Comparison of ENCODE assay signal across 27 cellular contexts in genomic region chr2:186934420-186934819, GRCh38.
"Had no signal": no experiment of that assay in that cellular context is flagged by ENCODE, and none has a peak within 500 bp of the region (broad histone marks: within the 10 kb centered on the region; RNA-seq: fewer than 3 reads in every experiment).

No MANE protein-coding gene starts in this region.

- H3K27ac ChIP-seq: left lung, ovary, right atrium auricular region, right lobe of liver, stomach, testis, thyroid gland, transverse colon, upper lobe of left lung, vagina had no signal

- H3K4me1 Mint-ChIP-seq: naive thymus-derived CD4-positive, alpha-beta T cell; neural crest cell; stimulated activated naive B cell treated with anti-CD40 and anti-IgM and Interleukin-4, amounts not matched to agents 10 μg/mL and 1 μg/mL and 100 μg/mL, for 72 hours had no signal

- H3K4me1 ChIP-seq: left lung, right atrium auricular region, right lobe of liver, testis, thyroid gland, transverse colon, upper lobe of left lung, vagina had no signal

- H3K4me3 Mint-ChIP-seq: mesothelial cell of epicardium; naive thymus-derived CD4-positive, alpha-beta T cell; natural killer cell treated with Interleukin-12 subunit alpha and Interleukin-12 subunit beta and Interleukin-15 and Interleukin-18, amount 100 ng/mL, for 72 hours; neural crest cell; stimulated activated naive B cell treated with anti-CD40 and anti-IgM and Interleukin-4, amounts not matched to agents 10 μg/mL and 1 μg/mL and 100 μg/mL, for 72 hours had no signal

- H3K9me3 Mint-ChIP-seq: neural crest cell; stimulated activated naive B cell treated with anti-CD40 and anti-IgM and Interleukin-4, amounts not matched to agents 10 μg/mL and 1 μg/mL and 100 μg/mL, for 72 hours had no signal

- ATAC-seq: left cardiac atrium; left lung; naive thymus-derived CD4-positive, alpha-beta T cell; natural killer cell treated with Interleukin-12 subunit alpha and Interleukin-12 subunit beta and Interleukin-15 and Interleukin-18, amount 100 ng/mL, for 72 hours; right lobe of liver; stimulated activated naive B cell treated with anti-CD40 and anti-IgM and Interleukin-4, amounts not matched to agents 10 μg/mL and 1 μg/mL and 100 μg/mL, for 72 hours; stimulated activated naive CD8-positive, alpha-beta T cell treated with anti-CD3 and anti-CD28 coated beads, Interleukin-15, Interleukin-2, amounts not matched to agents 100 U/mL and 50 U/mL, for 24 hours had no signal

- H3K9me3 ChIP-seq: left lung, ovary, right atrium auricular region, right lobe of liver, stomach, testis, thyroid gland, transverse colon, upper lobe of left lung, vagina had no signal

- H3K4me3 ChIP-seq: left lung, lung, ovary, right atrium auricular region, right lobe of liver, smooth muscle cell, stomach, testis, thyroid gland, transverse colon, upper lobe of left lung, vagina had no signal

- H3K4me2 ChIP-seq: smooth muscle cell had no signal

- H3K27me3 Mint-ChIP-seq: natural killer cell treated with Interleukin-12 subunit alpha and Interleukin-12 subunit beta and Interleukin-15 and Interleukin-18, amount 100 ng/mL, for 72 hours; progenitor cell of endocrine pancreas; stimulated activated naive B cell treated with anti-CD40 and anti-IgM and Interleukin-4, amounts not matched to agents 10 μg/mL and 1 μg/mL and 100 μg/mL, for 72 hours had no signal

- H3K27me3 ChIP-seq: left lung, right atrium auricular region, right lobe of liver, stomach, testis, thyroid gland, transverse colon, upper lobe of left lung, vagina had no signal

- DNase-seq: hippocampal formation; kidney glomerular epithelial cell; left cardiac atrium; left lung; mesendoderm; naive thymus-derived CD4-positive, alpha-beta T cell; ovary; right lobe of liver; stimulated activated CD4-positive, alpha-beta T cell treated with anti-CD3 and anti-CD28 coated beads, Interleukin-12 subunit alpha, Interleukin-12 subunit beta, amount 100 ng/mL, for 4 hours; stimulated activated CD4-positive, alpha-beta T cell treated with anti-CD3 and anti-CD28 coated beads, Interleukin-15, amount 100 ng/mL, for 24 hours; stimulated activated CD4-positive, alpha-beta T cell treated with anti-CD3 and anti-CD28 coated beads, Interleukin-2, amount 100 ng/mL, for 24 hours; stimulated activated CD4-positive, alpha-beta T cell treated with anti-CD3 and anti-CD28 coated beads, Interleukin-4, amount 100 ng/mL, for 1 hour; stimulated activated naive B cell treated with anti-CD40 and anti-IgM and Interleukin-4, amounts not matched to agents 10 μg/mL and 1 μg/mL and 100 μg/mL, for 72 hours; stimulated activated naive CD8-positive, alpha-beta T cell treated with anti-CD3 and anti-CD28 coated beads, Interleukin-15, Interleukin-2, amounts not matched to agents 100 U/mL and 50 U/mL, for 24 hours; stomach; testis; thyroid gland; transverse colon; upper lobe of left lung had no signal

- H3K36me3 ChIP-seq: left lung, ovary, right atrium auricular region, right lobe of liver, stomach, thyroid gland, transverse colon, upper lobe of left lung, vagina had no signal

- H3K27ac Mint-ChIP-seq: mesothelial cell of epicardium; naive thymus-derived CD4-positive, alpha-beta T cell; natural killer cell treated with Interleukin-12 subunit alpha and Interleukin-12 subunit beta and Interleukin-15 and Interleukin-18, amount 100 ng/mL, for 72 hours; progenitor cell of endocrine pancreas; stimulated activated naive B cell treated with anti-CD40 and anti-IgM and Interleukin-4, amounts not matched to agents 10 μg/mL and 1 μg/mL and 100 μg/mL, for 72 hours had no signal

- H3K36me3 Mint-ChIP-seq: mesothelial cell of epicardium; naive thymus-derived CD4-positive, alpha-beta T cell; natural killer cell treated with Interleukin-12 subunit alpha and Interleukin-12 subunit beta and Interleukin-15 and Interleukin-18, amount 100 ng/mL, for 72 hours; stimulated activated naive B cell treated with anti-CD40 and anti-IgM and Interleukin-4, amounts not matched to agents 10 μg/mL and 1 μg/mL and 100 μg/mL, for 72 hours had no signal
